In the genomic region with DNA sequence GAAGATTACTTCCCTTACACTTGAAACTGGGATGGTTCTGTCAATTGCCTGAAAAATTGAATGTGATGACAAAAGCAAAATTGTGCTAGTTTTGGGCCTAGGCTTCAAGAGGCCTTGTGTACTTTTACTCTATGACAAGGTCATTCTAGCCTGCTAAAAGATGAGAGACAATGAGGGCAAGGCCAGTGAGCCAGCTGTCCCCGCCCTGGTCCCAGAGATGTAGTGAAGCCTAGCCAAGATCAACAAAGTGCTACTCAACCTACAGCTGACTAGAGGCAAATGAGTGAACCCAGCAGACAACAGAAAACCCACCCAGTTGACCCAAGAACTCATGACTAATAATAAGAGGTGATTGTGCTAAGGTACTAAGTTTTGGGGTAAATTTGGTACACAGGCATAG, we compare ENCODE assay signal across 23 cellular contexts.
DNase-seq lines count a peak whose midpoint lies in the region; ATAC-seq, FAIRE-seq and TF ChIP-seq lines count a peak whose summit lies in the region.
"Had no signal": no experiment of that assay in that cellular context is flagged by ENCODE, and none has a peak within 500 bp of the region (broad histone marks: within the 10 kb centered on the region; RNA-seq: fewer than 3 reads in every experiment).

No MANE protein-coding gene starts in this region.

- no peaks in the 10 kb centered on the region for H3K9me3 Mint-ChIP-seq in activated CD4-positive, alpha-beta T cell treated with anti-CD3 and anti-CD28 coated beads, Interleukin-2, amount 10 ng/mL, durations not matched to agents 24 days and 14 days
- H3K9me3 Mint-ChIP-seq in astrocyte (ENCODE audit: unreplicated experiment) = no peaks in the 10 kb centered on the region
- H3K9me3 Mint-ChIP-seq: CD4-positive, alpha-beta T cell had no signal

- H3K36me3 ChIP-seq in astrocyte (ENCODE audit: insufficient read depth, low read length) (no peaks in the 10 kb centered on the region), HepG2 (replicated peaks in 1 of 2; ENCODE audit: control insufficient read depth in 1 of 2, insufficient read depth in 2 of 2, low read length in 2 of 2) (no peaks in the 10 kb centered on the region)
- H3K36me3 ChIP-seq: BLaER1 treated with 17β-estradiol and CSF1 and Interleukin-3, amounts not matched to agents 10 nM and 100 nM had no signal

- H3K27me3 ChIP-seq in astrocyte (ENCODE audit: insufficient read depth, low read length) (no peaks in the 10 kb centered on the region), HepG2 (ENCODE audit: control insufficient read depth in 1 of 2, insufficient read depth in 2 of 2, low read length in 2 of 2) (no peaks in the 10 kb centered on the region; a peak in 1 of 5 replicates)
- H3K27me3 ChIP-seq: BLaER1 treated with 17β-estradiol and CSF1 and Interleukin-3, amounts not matched to agents 10 nM and 100 nM had no signal

- CTCF ChIA-PET in HepG2 (lab: Yijun Ruan, JAX; ENCODE audit: low intra/inter-chr PET ratio, low total read pairs) = no interaction called here

- peak; percentile 2 for DNase-seq in NCI-H748 (lab: John Stamatoyannopoulos, UW; ENCODE audit: unreplicated experiment)
- DNase-seq in NCI-H748 treated with DMSO at 0.1 percent for 48 hours (lab: John Stamatoyannopoulos, UW) = no peak
- DNase-seq in activated CD4-positive, alpha-beta T cell treated with anti-CD3 and anti-CD28 coated beads, Interleukin-2, amount 10 ng/mL, durations not matched to agents 24 days and 14 days = peak; percentile 37
- no peak for DNase-seq in activated CD4-positive, alpha-beta T cell treated with anti-CD3 and anti-CD28 coated beads, Interleukin-2, amount 50 U/mL, for 48 hours
- DNase-seq in astrocyte (ENCODE audit: low read depth) = no peak
- peak; percentile 16 for DNase-seq in HepG2 (ENCODE audit: low spot score)
- no peak for DNase-seq in stimulated activated CD4-positive, alpha-beta T cell treated with anti-CD3 and anti-CD28 coated beads, Interleukin-4, amount 100 ng/mL, for 1 hour
- DNase-seq: AML-193; Caco-2; Calu3; CD4-positive, alpha-beta T cell; CD8-positive, alpha-beta T cell; DMS79 treated with DMSO at 0.1 percent for 48 hours; GF-D8 had no signal

- TF ChIP-seq CTCF in astrocyte (IDR thresholded peaks at IDR 0.05; ENCODE audit: insufficient read depth, low read depth, low read length) = no peak
- no peak for TF ChIP-seq CTCF in HepG2 (CRISPR knock-in tag; IDR thresholded peaks at IDR 0.05)

- TF ChIP-seq EP300 in HepG2 (IDR thresholded peaks at IDR 0.05; ENCODE audit: low read depth in 2 of 2, low read length in 2 of 2) (no peak), HepG2 (CRISPR knock-in tag; IDR thresholded peaks at IDR 0.05; ENCODE audit: borderline replicate concordance) (no peak)

- intact Hi-C loops in activated CD4-positive, alpha-beta T cell treated with anti-CD3 and anti-CD28 coated beads, Interleukin-2, amount 10 ng/mL, durations not matched to agents 24 days and 14 days (cut with micrococcal nuclease) = no loop called here
- intact Hi-C loops in HepG2 (cut with micrococcal nuclease; ENCODE audit: unreplicated experiment) = no loop called here

- H3K9ac ChIP-seq in astrocyte (ENCODE audit: low read length) (no peak overlapping the region), HepG2 (ENCODE audit: insufficient read depth, low read depth, low read length) (no peak overlapping the region)
- H3K9ac ChIP-seq: BLaER1 treated with 17β-estradiol and CSF1 and Interleukin-3, amounts not matched to agents 10 nM and 100 nM had no signal

- H3K4me1 ChIP-seq in astrocyte (ENCODE audit: insufficient read depth, low read length) (no peaks in the 10 kb centered on the region), HepG2 (ENCODE audit: insufficient read depth, low read length) (no peaks in the 10 kb centered on the region)
- H3K4me1 ChIP-seq: A549; BLaER1 treated with 17β-estradiol and CSF1 and Interleukin-3, amounts not matched to agents 10 nM and 100 nM; Caco-2 had no signal

- in situ Hi-C loops in HepG2 (cut with HindIII; ENCODE audit: extremely low pct_ligation_motif_present, low pct_unique_long_range_greater_than_20kb) = no loop called here

- no peak overlapping the region for H3K27ac ChIP-seq in astrocyte (ENCODE audit: low read depth, low read length)
- no peak overlapping the region for H3K27ac ChIP-seq in HepG2 (ENCODE audit: extremely low read length, insufficient read depth, low read length)
- H3K27ac ChIP-seq: 22Rv1; A549; BLaER1 treated with 17β-estradiol and CSF1 and Interleukin-3, amounts not matched to agents 10 nM and 100 nM; C4-2B had no signal

- ATAC-seq in HepG2 = peak; percentile 45; the same call in 2 of the 3 replicates
- ATAC-seq in GM18519 (IDR thresholded peaks at IDR 0.05; ENCODE audit: low FRiP score, unreplicated experiment) = no peak
- ATAC-seq: A549; CD8-positive, alpha-beta T cell had no signal

- no peaks in the 10 kb centered on the region for H3K9me3 ChIP-seq in astrocyte (ENCODE audit: insufficient read depth, low read depth, low read length)
- no peaks in the 10 kb centered on the region for H3K9me3 ChIP-seq in HepG2 (ENCODE audit: low read length)
- H3K9me3 ChIP-seq: A549, Caco-2 had no signal

- H3K79me2 ChIP-seq in astrocyte (ENCODE audit: insufficient read depth, low read length) = no peaks in the 10 kb centered on the region
- H3K79me2 ChIP-seq in HepG2 (ENCODE audit: insufficient read depth, low read length) = no peaks in the 10 kb centered on the region

- H4K20me1 ChIP-seq in astrocyte (ENCODE audit: insufficient read depth, low read length) (no peaks in the 10 kb centered on the region), HepG2 (ENCODE audit: insufficient read depth, low read length) (no peaks in the 10 kb centered on the region)
- H4K20me1 ChIP-seq: BLaER1 treated with 17β-estradiol and CSF1 and Interleukin-3, amounts not matched to agents 10 nM and 100 nM had no signal

- no peak overlapping the region for H2AFZ ChIP-seq in astrocyte (ENCODE audit: low read depth, low read length)
- H2AFZ ChIP-seq in HepG2 (ENCODE audit: low read length) = no peak overlapping the region

- H3K4me1 Mint-ChIP-seq in activated CD4-positive, alpha-beta T cell treated with anti-CD3 and anti-CD28 coated beads, Interleukin-2, amount 10 ng/mL, durations not matched to agents 24 days and 14 days = no peaks in the 10 kb centered on the region
- H3K4me1 Mint-ChIP-seq in astrocyte (ENCODE audit: low read depth, unreplicated experiment) = no peaks in the 10 kb centered on the region
- H3K4me1 Mint-ChIP-seq: B cell had no signal

- H3K4me3 ChIP-seq in astrocyte (ENCODE audit: insufficient read depth, low read depth, low read length) (no peak overlapping the region), HepG2 (replicated peaks in 1 of 3; ENCODE audit: insufficient read depth in 1 of 3, low read depth in 2 of 3, low read length in 3 of 3) (no peak overlapping the region)
- H3K4me3 ChIP-seq: A549; BLaER1 treated with 17β-estradiol and CSF1 and Interleukin-3, amounts not matched to agents 10 nM and 100 nM had no signal

- POLR2A ChIA-PET in HepG2 (lab: Yijun Ruan, JAX) = no interaction called here

- FAIRE-seq in astrocyte (lab: Jason Lieb, UNC) = peak; percentile 32
- no peak for FAIRE-seq in HepG2 (lab: Jason Lieb, UNC)
- FAIRE-seq: A549, D721Med, G401.6, GM12891 had no signal

- H3K27me3 Mint-ChIP-seq in activated CD4-positive, alpha-beta T cell treated with anti-CD3 and anti-CD28 coated beads, Interleukin-2, amount 10 ng/mL, durations not matched to agents 24 days and 14 days = no peaks in the 10 kb centered on the region
- H3K27me3 Mint-ChIP-seq in astrocyte (ENCODE audit: low read depth, unreplicated experiment) = no peaks in the 10 kb centered on the region
- H3K27me3 Mint-ChIP-seq: B cell; CD4-positive, alpha-beta T cell had no signal

- TF ChIP-seq RAD21 in HepG2 (CRISPR knock-in tag; IDR thresholded peaks at IDR 0.05) = no peak

- no peak overlapping the region for H3K27ac Mint-ChIP-seq in activated CD4-positive, alpha-beta T cell treated with anti-CD3 and anti-CD28 coated beads, Interleukin-2, amount 10 ng/mL, durations not matched to agents 24 days and 14 days
- no peak overlapping the region for H3K27ac Mint-ChIP-seq in astrocyte (ENCODE audit: unreplicated experiment)
- H3K27ac Mint-ChIP-seq: B cell; CD4-positive, alpha-beta T cell; CD8-positive, alpha-beta T cell had no signal

- H3K4me3 Mint-ChIP-seq in activated CD4-positive, alpha-beta T cell treated with anti-CD3 and anti-CD28 coated beads, Interleukin-2, amount 10 ng/mL, durations not matched to agents 24 days and 14 days = no peak overlapping the region
- H3K4me3 Mint-ChIP-seq in astrocyte (ENCODE audit: unreplicated experiment) = no peak overlapping the region
- H3K4me3 Mint-ChIP-seq: B cell; CD4-positive, alpha-beta T cell; CD8-positive, alpha-beta T cell had no signal

- whole genome bisulfite sequencing in HepG2 (ENCODE audit: low lambda C conversion rate) = 0% methylated on average over 1 of the region's 1 CpG

- H3K36me3 Mint-ChIP-seq in activated CD4-positive, alpha-beta T cell treated with anti-CD3 and anti-CD28 coated beads, Interleukin-2, amount 10 ng/mL, durations not matched to agents 24 days and 14 days (ENCODE audit: low read depth) = no peaks in the 10 kb centered on the region
- H3K36me3 Mint-ChIP-seq in astrocyte (ENCODE audit: low read depth, unreplicated experiment) = no peaks in the 10 kb centered on the region
- H3K36me3 Mint-ChIP-seq: CD8-positive, alpha-beta T cell had no signal

- no TSS peak for BruUV-seq in HepG2 (replicated peaks; lab: Mats Ljungman, UMichigan)

- no peak overlapping the region for H3K4me2 ChIP-seq in astrocyte (ENCODE audit: low read length)
- H3K4me2 ChIP-seq in HepG2 (ENCODE audit: low read depth, low read length) = no peak overlapping the region
- H3K4me2 ChIP-seq: A549; BLaER1 treated with 17β-estradiol and CSF1 and Interleukin-3, amounts not matched to agents 10 nM and 100 nM had no signal

- no peak for TF ChIP-seq POLR2A in HepG2 (IDR thresholded peaks at IDR 0.05; ENCODE audit: insufficient read depth in 1 of 2, low read depth in 2 of 2, low read length in 2 of 2)

TF ChIP-seq in HepG2, 621 proteins besides CTCF, POLR2A, EP300 and RAD21 (continues in another document):
- TF ChIP-seq, protein P1, sequence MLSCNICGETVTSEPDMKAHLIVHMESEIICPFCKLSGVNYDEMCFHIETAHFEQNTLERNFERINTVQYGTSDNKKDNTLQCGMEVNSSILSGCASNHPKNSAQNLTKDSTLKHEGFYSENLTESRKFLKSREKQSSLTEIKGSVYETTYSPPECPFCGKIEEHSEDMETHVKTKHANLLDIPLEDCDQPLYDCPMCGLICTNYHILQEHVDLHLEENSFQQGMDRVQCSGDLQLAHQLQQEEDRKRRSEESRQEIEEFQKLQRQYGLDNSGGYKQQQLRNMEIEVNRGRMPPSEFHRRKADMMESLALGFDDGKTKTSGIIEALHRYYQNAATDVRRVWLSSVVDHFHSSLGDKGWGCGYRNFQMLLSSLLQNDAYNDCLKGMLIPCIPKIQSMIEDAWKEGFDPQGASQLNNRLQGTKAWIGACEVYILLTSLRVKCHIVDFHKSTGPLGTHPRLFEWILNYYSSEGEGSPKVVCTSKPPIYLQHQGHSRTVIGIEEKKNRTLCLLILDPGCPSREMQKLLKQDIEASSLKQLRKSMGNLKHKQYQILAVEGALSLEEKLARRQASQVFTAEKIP (CRISPR knock-in tag; IDR thresholded peaks at IDR 0.05; ENCODE audit: borderline replicate concordance) = no peak
- TF ChIP-seq, protein P2, sequence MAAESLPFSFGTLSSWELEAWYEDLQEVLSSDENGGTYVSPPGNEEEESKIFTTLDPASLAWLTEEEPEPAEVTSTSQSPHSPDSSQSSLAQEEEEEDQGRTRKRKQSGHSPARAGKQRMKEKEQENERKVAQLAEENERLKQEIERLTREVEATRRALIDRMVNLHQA (CRISPR knock-in tag; IDR thresholded peaks at IDR 0.05) = no peak

Comparison
In these comparisons a context has a peak if more than half of its experiments do, and no peak if none do; other contexts are left out.
1. DNase-seq: peak in NCI-H748 (single experiment), activated CD4-positive, alpha-beta T cell treated with anti-CD3 and anti-CD28 coated beads, Interleukin-2, amount 10 ng/mL, durations not matched to agents 24 days and 14 days (single experiment) and HepG2 (single experiment); none in NCI-H748 treated with DMSO at 0.1 percent for 48 hours (single experiment), activated CD4-positive, alpha-beta T cell treated with anti-CD3 and anti-CD28 coated beads, Interleukin-2, amount 50 U/mL, for 48 hours (0 of 2), astrocyte (single experiment) and stimulated activated CD4-positive, alpha-beta T cell treated with anti-CD3 and anti-CD28 coated beads, Interleukin-4, amount 100 ng/mL, for 1 hour (single experiment).